Comparison of ENCODE assay signal across 1 cellular context in genomic region chr14:67492538-67492937, GRCh38.
TF ChIP-seq lines count a peak whose summit lies in the region.

No MANE protein-coding gene starts in this region.

TF ChIP-seq in H1, 55 proteins besides CTCF, POLR2A, EP300 and RAD21:
- TF ChIP-seq SUZ12 (IDR thresholded peaks at IDR 0.05; ENCODE audit: low read length) (no peak), TAF1 (IDR thresholded peaks at IDR 0.05; ENCODE audit: low read depth, low read length) (no peak)
- TF ChIP-seq, protein P1, sequence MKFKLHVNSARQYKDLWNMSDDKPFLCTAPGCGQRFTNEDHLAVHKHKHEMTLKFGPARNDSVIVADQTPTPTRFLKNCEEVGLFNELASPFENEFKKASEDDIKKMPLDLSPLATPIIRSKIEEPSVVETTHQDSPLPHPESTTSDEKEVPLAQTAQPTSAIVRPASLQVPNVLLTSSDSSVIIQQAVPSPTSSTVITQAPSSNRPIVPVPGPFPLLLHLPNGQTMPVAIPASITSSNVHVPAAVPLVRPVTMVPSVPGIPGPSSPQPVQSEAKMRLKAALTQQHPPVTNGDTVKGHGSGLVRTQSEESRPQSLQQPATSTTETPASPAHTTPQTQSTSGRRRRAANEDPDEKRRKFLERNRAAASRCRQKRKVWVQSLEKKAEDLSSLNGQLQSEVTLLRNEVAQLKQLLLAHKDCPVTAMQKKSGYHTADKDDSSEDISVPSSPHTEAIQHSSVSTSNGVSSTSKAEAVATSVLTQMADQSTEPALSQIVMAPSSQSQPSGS (IDR thresholded peaks at IDR 0.05; ENCODE audit: low read length), result no peak
- TF ChIP-seq, protein P2, sequence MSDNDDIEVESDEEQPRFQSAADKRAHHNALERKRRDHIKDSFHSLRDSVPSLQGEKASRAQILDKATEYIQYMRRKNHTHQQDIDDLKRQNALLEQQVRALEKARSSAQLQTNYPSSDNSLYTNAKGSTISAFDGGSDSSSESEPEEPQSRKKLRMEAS (IDR thresholded peaks at IDR 0.05), result 0 out of 2 replicates have a peak, but pooled peaks have one; percentile 2
